1 cellular context compared by ENCODE assay signal in genomic region chr6:94510877-94511276, GRCh38.
TF ChIP-seq lines count a peak whose summit lies in the region.

No MANE protein-coding gene starts in this region.

TF ChIP-seq in SK-N-SH treated with all-trans-retinoic acid at 6 μM for 48 hours, 23 proteins besides CTCF, POLR2A, EP300 and RAD21 (continued from another document):
- no peak for TF ChIP-seq TCF4 (CRISPR knock-in tag; IDR thresholded peaks at IDR 0.05; ENCODE audit: borderline replicate concordance)
TF ChIP-seq in SK-N-SH treated with all-trans-retinoic acid at 6 μM for 48 hours: peak in this region for 0.
